Comparison of ENCODE assay signal across 14 cellular contexts in the genomic region with DNA sequence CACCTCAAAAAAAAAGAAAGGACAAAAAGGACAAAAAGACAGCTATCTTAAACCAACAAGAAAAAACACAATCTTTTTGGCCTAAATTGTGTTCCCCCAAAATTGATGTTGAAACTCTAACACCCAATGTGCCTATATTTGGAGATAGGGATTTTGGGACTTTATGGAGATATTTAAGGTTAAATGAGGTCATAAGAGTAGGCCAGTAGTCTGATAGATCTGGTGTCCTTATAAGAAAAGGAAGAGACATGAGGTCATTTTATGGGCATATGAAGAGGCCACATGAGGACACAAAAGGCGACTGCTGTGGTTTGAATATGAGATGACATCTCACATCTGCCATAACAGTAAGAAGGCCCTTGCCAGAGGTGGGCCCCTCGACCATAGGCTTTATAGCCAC. TPM values are rescaled to one million over a fixed set of nuclear protein-coding genes. Genes with fewer than 3 reads are reported as not detected.
DNase-seq lines count a peak whose midpoint lies in the region; ATAC-seq, FAIRE-seq and TF ChIP-seq lines count a peak whose summit lies in the region.
"Had no signal": no experiment of that assay in that cellular context is flagged by ENCODE, and none has a peak within 500 bp of the region (broad histone marks: within the 10 kb centered on the region; RNA-seq: fewer than 3 reads in every experiment).

No MANE protein-coding gene starts in this region.

- H3K27ac Mint-ChIP-seq in activated T-cell treated with anti-CD3 and anti-CD28 coated beads, Interleukin-2, amount 50 U/mL, for 72 hours = no peak overlapping the region
- H3K27ac Mint-ChIP-seq in glutamatergic neuron (ENCODE audit: unreplicated experiment) = no peak overlapping the region
- H3K27ac Mint-ChIP-seq: CD4-positive, alpha-beta memory T cell had no signal

- peaks cover 9% of the 10 kb centered on the region for H3K4me1 Mint-ChIP-seq in activated T-cell treated with anti-CD3 and anti-CD28 coated beads, Interleukin-2, amount 50 U/mL, for 72 hours (ENCODE audit: low read depth)
- H3K4me1 Mint-ChIP-seq in glutamatergic neuron (ENCODE audit: low read depth, unreplicated experiment) = no peaks in the 10 kb centered on the region

- peak; percentile 40 to 43 for ATAC-seq in activated T-cell treated with anti-CD3 and anti-CD28 coated beads, Interleukin-2, amount 50 U/mL, for 72 hours (replicated peaks in 1 of 2)
- ATAC-seq in GM12878 (no peak), GM18868 (IDR thresholded peaks at IDR 0.05; ENCODE audit: unreplicated experiment) (no peak)
- ATAC-seq: A549 had no signal

- CTCF ChIA-PET in GM12878 (lab: Yijun Ruan, JAX) = interaction anchor here (3.1 to 11.1 kb wide), 3 partner anchors 9 to 223 kb away, joined by 17 to 96 read pairs (median 22); no protein-coding TSS in a partner anchor

- no peaks in the 10 kb centered on the region for H3K9me3 ChIP-seq in GM12878 (replicated peaks; ENCODE audit: control insufficient read depth, insufficient read depth, low read length)
- H3K9me3 ChIP-seq: A549, BE2C had no signal

- TF ChIP-seq EP300 in GM12878 (IDR thresholded peaks at IDR 0.05; ENCODE audit: borderline replicate concordance in 1 of 2, control insufficient read depth in 1 of 2, low read depth in 2 of 2, low read length in 2 of 2) = no peak

- no peaks in the 10 kb centered on the region for H4K20me1 ChIP-seq in GM12878 (ENCODE audit: control insufficient read depth, insufficient read depth)

- in situ Hi-C loops in GM12878 (cut with MboI) = no loop called here

- RAD21 ChIA-PET in GM12878 (lab: Charles Lee; ENCODE audit: unreplicated experiment) = no interaction called here

- H3K4me1 ChIP-seq in GM12878 (ENCODE audit: control insufficient read depth, insufficient read depth, low read length) = no peaks in the 10 kb centered on the region
- H3K4me1 ChIP-seq: A549 had no signal

- H3K79me2 ChIP-seq in GM12878 (ENCODE audit: control insufficient read depth, insufficient read depth, low read length) = no peaks in the 10 kb centered on the region

- no TSS peak for BruUV-seq in GM12878 (replicated peaks; lab: Mats Ljungman, UMichigan)

- SMC1A ChIA-PET in GM12878 (lab: Charles Lee; ENCODE audit: uncharacterized antibody, unreplicated experiment) = interaction anchor here (0.9 to 2.8 kb wide), 3 partner anchors 7 to 14 kb away, joined by 3 to 7 read pairs (median 5); a partner anchor contains a TSS

- WGBS in GM12878 (ENCODE audit: insufficient coverage, insufficient replicate concordance, low lambda C conversion rate, missing lambda C conversion rate) = 65% methylated on average over 2 of the region's 2 CpGs

- no peak overlapping the region for H3K9ac ChIP-seq in GM12878 (ENCODE audit: control insufficient read depth, insufficient read depth, low read length)

- H3K9me3 Mint-ChIP-seq in activated T-cell treated with anti-CD3 and anti-CD28 coated beads, Interleukin-2, amount 50 U/mL, for 72 hours = no peaks in the 10 kb centered on the region
- H3K9me3 Mint-ChIP-seq in glutamatergic neuron (ENCODE audit: unreplicated experiment) = no peaks in the 10 kb centered on the region
- H3K9me3 Mint-ChIP-seq: CD4-positive, alpha-beta memory T cell had no signal

- no peaks in the 10 kb centered on the region for H3K27me3 Mint-ChIP-seq in activated T-cell treated with anti-CD3 and anti-CD28 coated beads, Interleukin-2, amount 50 U/mL, for 72 hours (ENCODE audit: low read depth)
- no peaks in the 10 kb centered on the region for H3K27me3 Mint-ChIP-seq in glutamatergic neuron (ENCODE audit: unreplicated experiment)
- H3K27me3 Mint-ChIP-seq: CD4-positive, alpha-beta memory T cell had no signal

- POLR2A ChIA-PET in GM12878 (lab: Charles Lee) = interaction anchor here (1.1 kb wide), 2 partner anchors 9 to 14 kb away, joined by 3 to 6 read pairs; a partner anchor contains a TSS

- no peak for DNase-seq in activated T-cell treated with anti-CD3 and anti-CD28 coated beads, Interleukin-2, amount 50 U/mL, for 72 hours
- no peak for DNase-seq in activated T-cell treated with anti-CD3 and anti-CD28 coated beads, Interleukin-2, amount 50 U/mL, for 48 hours
- DNase-seq in NB4 (ENCODE audit: low read depth) = peak; percentile 55
- no peak for DNase-seq in GM12878 (ENCODE audit: low read depth, low spot score)
- DNase-seq in glutamatergic neuron = no peak
- DNase-seq: BE2C; CD4-positive, alpha-beta memory T cell; DND-41; GDM1; HCEC 1CT had no signal

- H3K4me2 ChIP-seq in GM12878 (ENCODE audit: control insufficient read depth, insufficient read depth) = no peak overlapping the region
- H3K4me2 ChIP-seq: A549 had no signal

- intact Hi-C loops in GM12878 (cut with micrococcal nuclease; ENCODE audit: unreplicated experiment) = no loop called here

- H3K36me3 Mint-ChIP-seq in activated T-cell treated with anti-CD3 and anti-CD28 coated beads, Interleukin-2, amount 50 U/mL, for 72 hours (ENCODE audit: insufficient read depth in 2 of 2) = peaks cover 0 to 2% of the 10 kb centered on the region in 2 donors
- no peaks in the 10 kb centered on the region for H3K36me3 Mint-ChIP-seq in glutamatergic neuron (ENCODE audit: unreplicated experiment)
- H3K36me3 Mint-ChIP-seq: CD4-positive, alpha-beta memory T cell had no signal

- no peaks in the 10 kb centered on the region for H3K36me3 ChIP-seq in GM12878 (ENCODE audit: control insufficient read depth in 2 of 2, insufficient read depth in 2 of 2, low read length in 1 of 2)
- H3K36me3 ChIP-seq: BE2C had no signal

- TF ChIP-seq POLR2A in NB4 (IDR thresholded peaks at IDR 0.05; ENCODE audit: extremely low read depth, insufficient read length) = no peak
- TF ChIP-seq POLR2A in GM12878 (IDR thresholded peaks at IDR 0.05; ENCODE audit: low read depth, low read length) = no peak

- no peak overlapping the region for H3K4me3 Mint-ChIP-seq in activated T-cell treated with anti-CD3 and anti-CD28 coated beads, Interleukin-2, amount 50 U/mL, for 72 hours
- no peak overlapping the region for H3K4me3 Mint-ChIP-seq in glutamatergic neuron (ENCODE audit: unreplicated experiment)
- H3K4me3 Mint-ChIP-seq: CD4-positive, alpha-beta memory T cell had no signal

- no peaks in the 10 kb centered on the region for H3K27me3 ChIP-seq in GM12878 (replicated peaks in 1 of 2; ENCODE audit: control insufficient read depth in 2 of 2, insufficient read depth in 2 of 2, low read length in 1 of 2)
- H3K27me3 ChIP-seq: BE2C had no signal

- no peak overlapping the region for H2AFZ ChIP-seq in GM12878 (ENCODE audit: control insufficient read depth, low read depth, low read length)

- H3K4me3 ChIP-seq in NB4 (ENCODE audit: low read depth, low read length) = no peak overlapping the region
- no peak overlapping the region for H3K4me3 ChIP-seq in GM12878
- H3K4me3 ChIP-seq: A549 had no signal

- no peak for FAIRE-seq in GM12878 (lab: Jason Lieb, UNC)
- FAIRE-seq: A549, HTR-8/SVneo had no signal

- TF ChIP-seq CTCF in NB4 (IDR thresholded peaks at IDR 0.05; ENCODE audit: low read depth, low read length) (no peak), GM12878 (IDR thresholded peaks at IDR 0.05 in 2 of 3, conservative IDR thresholded peaks at IDR 0.05 in 1 of 3; ENCODE audit: control insufficient read depth in 2 of 3, extremely low read depth in 1 of 3, insufficient read depth in 1 of 3, low read depth in 3 of 3, low read length in 3 of 3) (no peak), glutamatergic neuron (IDR thresholded peaks at IDR 0.05; ENCODE audit: partially characterized antibody, unreplicated experiment) (no peak)

- no peak overlapping the region for H3K27ac ChIP-seq in GM12878 (ENCODE audit: control insufficient read depth, insufficient read depth)
- H3K27ac ChIP-seq: A549, C4-2B had no signal

- no peak for TF ChIP-seq RAD21 in GM12878 (IDR thresholded peaks at IDR 0.05; ENCODE audit: insufficient read depth, low read depth, low read length)

TF ChIP-seq in GM12878, 131 proteins besides CTCF, POLR2A, EP300 and RAD21:
- TF ChIP-seq RUNX3 (IDR thresholded peaks at IDR 0.05; ENCODE audit: low read length) = peak; percentile 44; the same call in 1 of the 2 replicates
- TF ChIP-seq, protein P1, sequence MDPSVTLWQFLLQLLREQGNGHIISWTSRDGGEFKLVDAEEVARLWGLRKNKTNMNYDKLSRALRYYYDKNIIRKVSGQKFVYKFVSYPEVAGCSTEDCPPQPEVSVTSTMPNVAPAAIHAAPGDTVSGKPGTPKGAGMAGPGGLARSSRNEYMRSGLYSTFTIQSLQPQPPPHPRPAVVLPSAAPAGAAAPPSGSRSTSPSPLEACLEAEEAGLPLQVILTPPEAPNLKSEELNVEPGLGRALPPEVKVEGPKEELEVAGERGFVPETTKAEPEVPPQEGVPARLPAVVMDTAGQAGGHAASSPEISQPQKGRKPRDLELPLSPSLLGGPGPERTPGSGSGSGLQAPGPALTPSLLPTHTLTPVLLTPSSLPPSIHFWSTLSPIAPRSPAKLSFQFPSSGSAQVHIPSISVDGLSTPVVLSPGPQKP (IDR thresholded peaks at IDR 0.05; ENCODE audit: low read depth, low read length) = no peak
TF ChIP-seq in GM12878: peak in this region for 1.

RNA-seq across cellular contexts. Expression of gene TRIM38, which starts 49.5 kb away (rescaled TPM):
- 10 to 100 TPM; 21.3 to 39.9 TPM for total RNA-seq in activated T-cell treated with anti-CD3 and anti-CD28 coated beads, Interleukin-2, amount 50 U/mL, for 72 hours
- 33.7 and 35.2 TPM in 2 replicates for total RNA-seq in GM12878 (2013; cell fraction: nucleolus; rRNA removed)
- total RNA-seq in GM12878 (2014; rRNA removed) (10.4 and 11.6 TPM in 2 replicates), GM12878 (2014; rRNA removed; fragmentation: Illumina TruSeq; extraction: Trizol) (14.3 and 15.0 TPM in 2 replicates), GM12878 (2021) (12.3 and 13.0 TPM in 2 replicates), glutamatergic neuron (ENCODE audit: unreplicated experiment) (0.05 TPM)
- polyA plus RNA-seq in GM12878 (2011; ENCODE audit: low read depth) = 7.7 TPM
- polyA plus RNA-seq in GM12878 (2011; rRNA removed) (14.7 and 16.9 TPM in 2 replicates), GM12878 (2014; fragmentation: Illumina TruSeq; extraction: Trizol) (14.3 and 18.5 TPM in 2 replicates), GM12878 (2014; fragmentation: Nextera tagmentation; extraction: Ambion mirVana) (1 to 10 TPM; 4.5 to 5.9 TPM), GM12878 (2014; rRNA removed) (10.5 and 11.2 TPM in 2 replicates), GM12878 (2016; fragmentation: Nextera tagmentation; extraction: Ambion mirVana) (10 to 100 TPM in 1 of 2 experiments, 1 to 10 TPM in 1; 9.4 to 10.9 TPM)
- polyA plus RNA-seq in GM12878 (2011; cell fraction: cytosol; rRNA removed) = 8.1 and 9.5 TPM in 2 replicates
- 16.7 and 17.4 TPM in 2 replicates for polyA plus RNA-seq in GM12878 (2011; cell fraction: nucleus; rRNA removed)
- 8.6 and 9.8 TPM in 2 replicates for polyA plus RNA-seq in GM12878 (2012)
- 16.9 and 17.1 TPM in 2 replicates for polyA minus RNA-seq in GM12878 (2011; rRNA and poly(A)+ RNA removed)
- polyA minus RNA-seq in GM12878 (2011; cell fraction: cytosol; rRNA and poly(A)+ RNA removed) = 6.9 and 7.4 TPM in 2 replicates
- polyA minus RNA-seq in GM12878 (2011; cell fraction: nucleus; rRNA and poly(A)+ RNA removed) = 11.6 and 15.7 TPM in 2 replicates

Comparison
In these comparisons a context has a peak if more than half of its experiments do, and no peak if none do; other contexts are left out.
1. ATAC-seq: peak in activated T-cell treated with anti-CD3 and anti-CD28 coated beads, Interleukin-2, amount 50 U/mL, for 72 hours (2 of 2); none in GM12878 (single experiment) and GM18868 (single experiment).
2. RNA of gene TRIM38, which starts 49.5 kb away (total RNA-seq): 21.3 to 39.9 TPM in activated T-cell treated with anti-CD3 and anti-CD28 coated beads, Interleukin-2, amount 50 U/mL, for 72 hours and 10.4 to 35.2 TPM in GM12878; 0.05 TPM in glutamatergic neuron (single experiment); every median in the first group is over 10 times any median in the second.